In the genomic region with DNA sequence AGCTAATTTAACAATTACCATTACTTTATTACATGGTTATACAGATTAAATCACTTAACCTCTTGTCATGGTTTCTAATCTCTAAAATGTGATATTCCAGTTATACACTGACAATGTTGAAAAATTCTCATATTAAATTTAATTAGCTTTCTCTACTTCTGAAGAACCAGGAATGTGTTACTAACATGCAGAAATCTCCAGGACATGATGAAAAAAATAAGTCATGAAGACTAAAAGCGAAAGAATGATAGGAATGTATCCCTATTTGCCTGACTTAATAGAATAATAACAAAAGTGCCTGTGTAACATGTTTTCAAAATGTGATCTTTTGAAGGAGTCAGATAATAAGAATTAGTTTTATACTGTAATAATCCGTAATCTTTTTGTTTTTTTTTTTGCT, we compare ENCODE assay signal across 16 cellular contexts.
A peak's percentile ranks its signal among the peaks of the same experiment; 100 is the strongest.
DNase-seq lines count a peak whose midpoint lies in the region; ATAC-seq and TF ChIP-seq lines count a peak whose summit lies in the region.
"Had no signal": no experiment of that assay in that cellular context is flagged by ENCODE, and none has a peak within 500 bp of the region (broad histone marks: within the 10 kb centered on the region; RNA-seq: fewer than 3 reads in every experiment).

No MANE protein-coding gene starts in this region.

- no peak overlapping the region for H3K27ac Mint-ChIP-seq in osteocyte (ENCODE audit: unreplicated experiment)
- H3K27ac Mint-ChIP-seq: activated naive CD4-positive, alpha-beta T cell treated with anti-CD3 and anti-CD28 coated beads for 36 hours had no signal

- H3K27me3 Mint-ChIP-seq in osteocyte (ENCODE audit: unreplicated experiment) = no peaks in the 10 kb centered on the region

- peaks cover 30% of the 10 kb centered on the region for H3K4me1 Mint-ChIP-seq in osteocyte (ENCODE audit: unreplicated experiment)

- H3K4me3 Mint-ChIP-seq in osteocyte (ENCODE audit: unreplicated experiment) = no peak overlapping the region
- H3K4me3 Mint-ChIP-seq: activated naive CD4-positive, alpha-beta T cell treated with anti-CD3 and anti-CD28 coated beads for 36 hours had no signal

- H3K9me3 Mint-ChIP-seq in osteocyte (ENCODE audit: unreplicated experiment) = peaks cover 6% of the 10 kb centered on the region

- peak; percentile 4 for DNase-seq in HFF-Myc (ENCODE audit: extremely low read depth, low read depth)
- DNase-seq in foreskin fibroblast = peak; percentile 32 to 57
- peak; percentile 3 for DNase-seq in stromal cell of bone marrow (ENCODE audit: low read depth)
- no peak for DNase-seq in osteocyte (ENCODE audit: extremely low spot score, unreplicated experiment)
- no peak for DNase-seq in KG1 (lab: John Stamatoyannopoulos, UW)
- DNase-seq: activated naive CD4-positive, alpha-beta T cell treated with anti-CD3 and anti-CD28 coated beads for 36 hours; Caco-2; erythroblast; MG63; NCI-H2029 treated with DMSO at 0.1 percent for 48 hours; stimulated activated CD4-positive, alpha-beta T cell treated with anti-CD3 and anti-CD28 coated beads, Interleukin-12 subunit alpha, Interleukin-12 subunit beta, amount 100 ng/mL, for 4 hours; WERI-Rb-1 had no signal

- ATAC-seq in SK-N-SH treated with all-trans-retinoic acid at 6 μM for 48 hours = peak; percentile 86
- ATAC-seq in GM19324 (IDR thresholded peaks at IDR 0.05; ENCODE audit: low FRiP score, unreplicated experiment) = no peak
- no peak for ATAC-seq in HG03342 (IDR thresholded peaks at IDR 0.05; ENCODE audit: unreplicated experiment)
- ATAC-seq: HCT116 had no signal

- H3K4me3 ChIP-seq in HFF-Myc (replicated peaks; ENCODE audit: low read depth, low read length) (no peak overlapping the region), foreskin fibroblast (ENCODE audit: low read depth in 1 of 2, low read length in 2 of 2) (no peak overlapping the region)
- H3K4me3 ChIP-seq: MG63 had no signal

- TF ChIP-seq CTCF in HFF-Myc (IDR thresholded peaks at IDR 0.05; ENCODE audit: low read depth, low read length, missing control alignments) (no peak), foreskin fibroblast (IDR thresholded peaks at IDR 0.05; ENCODE audit: low read depth, low read length) (no peak), osteocyte (IDR thresholded peaks at IDR 0.05) (no peak)

- no peaks in the 10 kb centered on the region for H3K36me3 Mint-ChIP-seq in osteocyte (ENCODE audit: unreplicated experiment)

TF ChIP-seq in SK-N-SH treated with all-trans-retinoic acid at 6 μM for 48 hours, 23 proteins besides CTCF, POLR2A, EP300 and RAD21:
- TF ChIP-seq, protein P1, sequence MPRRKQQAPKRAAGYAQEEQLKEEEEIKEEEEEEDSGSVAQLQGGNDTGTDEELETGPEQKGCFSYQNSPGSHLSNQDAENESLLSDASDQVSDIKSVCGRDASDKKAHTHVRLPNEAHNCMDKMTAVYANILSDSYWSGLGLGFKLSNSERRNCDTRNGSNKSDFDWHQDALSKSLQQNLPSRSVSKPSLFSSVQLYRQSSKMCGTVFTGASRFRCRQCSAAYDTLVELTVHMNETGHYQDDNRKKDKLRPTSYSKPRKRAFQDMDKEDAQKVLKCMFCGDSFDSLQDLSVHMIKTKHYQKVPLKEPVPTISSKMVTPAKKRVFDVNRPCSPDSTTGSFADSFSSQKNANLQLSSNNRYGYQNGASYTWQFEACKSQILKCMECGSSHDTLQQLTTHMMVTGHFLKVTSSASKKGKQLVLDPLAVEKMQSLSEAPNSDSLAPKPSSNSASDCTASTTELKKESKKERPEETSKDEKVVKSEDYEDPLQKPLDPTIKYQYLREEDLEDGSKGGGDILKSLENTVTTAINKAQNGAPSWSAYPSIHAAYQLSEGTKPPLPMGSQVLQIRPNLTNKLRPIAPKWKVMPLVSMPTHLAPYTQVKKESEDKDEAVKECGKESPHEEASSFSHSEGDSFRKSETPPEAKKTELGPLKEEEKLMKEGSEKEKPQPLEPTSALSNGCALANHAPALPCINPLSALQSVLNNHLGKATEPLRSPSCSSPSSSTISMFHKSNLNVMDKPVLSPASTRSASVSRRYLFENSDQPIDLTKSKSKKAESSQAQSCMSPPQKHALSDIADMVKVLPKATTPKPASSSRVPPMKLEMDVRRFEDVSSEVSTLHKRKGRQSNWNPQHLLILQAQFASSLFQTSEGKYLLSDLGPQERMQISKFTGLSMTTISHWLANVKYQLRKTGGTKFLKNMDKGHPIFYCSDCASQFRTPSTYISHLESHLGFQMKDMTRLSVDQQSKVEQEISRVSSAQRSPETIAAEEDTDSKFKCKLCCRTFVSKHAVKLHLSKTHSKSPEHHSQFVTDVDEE (CRISPR knock-in tag; IDR thresholded peaks at IDR 0.05) = no peak
- TF ChIP-seq ISL1 (CRISPR knock-in tag; IDR thresholded peaks at IDR 0.05) = peak; percentile 85

Comparison
In these comparisons a context has a peak if more than half of its experiments do, and no peak if none do; other contexts are left out.
1. DNase-seq: peak in HFF-Myc (single experiment), foreskin fibroblast (2 of 2) and stromal cell of bone marrow (single experiment); none in osteocyte (single experiment) and KG1 (single experiment).